8 cellular contexts compared by ENCODE assay signal in genomic region chr14:73645248-73645610, GRCh38. TPM values are rescaled to one million over a fixed set of nuclear protein-coding genes. Genes with fewer than 3 reads are reported as not detected.
DNase-seq lines count a peak whose midpoint lies in the region; ATAC-seq, FAIRE-seq and TF ChIP-seq lines count a peak whose summit lies in the region.

No MANE protein-coding gene starts in this region.

- H3K9me1 ChIP-seq in K562 (ENCODE audit: control insufficient read depth, insufficient read depth, low read length), result no peaks in the 10 kb centered on the region

- in situ Hi-C loops in K562 (cut with MboI), result no loop called here

- CTCF ChIA-PET in K562 (lab: Yijun Ruan, JAX; ENCODE audit: low intra/inter-chr PET ratio), result no interaction called here

- H3K4me1 ChIP-seq in K562 (replicated peaks in 1 of 2; ENCODE audit: control insufficient read depth in 2 of 2, insufficient read depth in 2 of 2, low read length in 2 of 2) (peaks cover 0 to 8% of the 10 kb centered on the region in 2 experiments; a peak in 3 of 5 replicates), mononuclear cell (ENCODE audit: insufficient read depth, low read length) (peaks cover 13% of the 10 kb centered on the region)

- peak overlapping the region; percentile 100 for H3K4me3 Mint-ChIP-seq in HFFc6

- WGBS in K562 (ENCODE audit: insufficient coverage, low coverage, missing lambda C conversion rate), result 0% methylated on average over 6 of the region's 7 CpGs

- H3K27me3 ChIP-seq in K562 (ENCODE audit: control insufficient read depth in 2 of 2, insufficient read depth in 2 of 2, low read length in 2 of 2) (no peaks in the 10 kb centered on the region), mononuclear cell (ENCODE audit: insufficient read depth, low read length) (no peaks in the 10 kb centered on the region)

- no TSS peak for BruUV-seq in K562 (replicated peaks; lab: Mats Ljungman, UMichigan)

- peak overlapping the region; percentile 97 for H3K27ac Mint-ChIP-seq in HFFc6

- peaks cover 28% of the 10 kb centered on the region for H3K4me1 Mint-ChIP-seq in HFFc6 (ENCODE audit: low read depth)

- H3K9me3 Mint-ChIP-seq in HFFc6, result no peaks in the 10 kb centered on the region

- no peak for TF ChIP-seq EP300 in K562 (IDR thresholded peaks at IDR 0.05; ENCODE audit: low read length)

- peak overlapping the region; percentile 88 for H2AFZ ChIP-seq in K562 (ENCODE audit: low read depth, low read length)

- H3K27me3 Mint-ChIP-seq in HFFc6 (ENCODE audit: insufficient read depth), result no peaks in the 10 kb centered on the region; the same call in 1 of the 2 replicates

- intact Hi-C loops in K562 (cut with micrococcal nuclease), result loop anchor here (2.0 kb wide), 1 partner anchor 68 kb away; no protein-coding TSS in a partner anchor

- TF ChIP-seq CTCF in 22Rv1 (IDR thresholded peaks at IDR 0.05) (no peak), HFFc6 (IDR thresholded peaks at IDR 0.05) (no peak), K562 (IDR thresholded peaks at IDR 0.05 in 2 of 3, conservative IDR thresholded peaks at IDR 0.05 in 1 of 3; ENCODE audit: insufficient read depth in 2 of 3, low read depth in 1 of 3, low read length in 3 of 3) (no peak)

- H4K20me1 ChIP-seq in K562 (replicated peaks; ENCODE audit: control insufficient read depth, insufficient read depth, low read length), result no peaks in the 10 kb centered on the region

- H3K36me3 Mint-ChIP-seq in HFFc6 (ENCODE audit: low read depth), result peaks cover 5% of the 10 kb centered on the region

- no peak for DNase-seq in HFFc6
- DNase-seq in K562 (ENCODE audit: extremely low read depth in 1 of 4, low spot score in 3 of 4), result no peak
- DNase-seq in DMS79 (lab: John Stamatoyannopoulos, UW), result no peak
- DNase-seq in stimulated activated CD4-positive, alpha-beta T cell treated with anti-CD3 and anti-CD28 coated beads, Interleukin-4, amount 100 ng/mL, for 1 hour, result no peak
- no peak for DNase-seq in GF-D8 (lab: John Stamatoyannopoulos, UW)
- DNase-seq in GOT3 (lab: John Stamatoyannopoulos, UW), result no peak

- peak overlapping the region; percentile 75 for H3K27ac ChIP-seq in 22Rv1
- H3K27ac ChIP-seq in K562 (ENCODE audit: extremely low read depth, low read depth, low read length), result no peak overlapping the region

- no peak for FAIRE-seq in K562 (lab: Jason Lieb, UNC)

- H3K9ac ChIP-seq in K562 (ENCODE audit: insufficient read depth in 1 of 2, low read depth in 2 of 2, low read length in 2 of 2), result peak overlapping the region; percentile 71 to 80; a peak in 3 of 4 replicates

- no peaks in the 10 kb centered on the region for H3K9me3 ChIP-seq in K562 (replicated peaks; ENCODE audit: control insufficient read depth, insufficient read depth, low read depth, low read length)
- H3K9me3 ChIP-seq in mononuclear cell (ENCODE audit: low read depth, low read length), result no peaks in the 10 kb centered on the region

- H3K4me3 ChIP-seq in K562 (peak overlapping the region; percentile 56), mononuclear cell (ENCODE audit: low read length) (peak overlapping the region; percentile 59)

- H3K4me2 ChIP-seq in K562 (ENCODE audit: insufficient read depth, low read length), result peak overlapping the region; percentile 84

- no peak for TF ChIP-seq RAD21 in K562 (CRISPR knock-in tag; conservative IDR thresholded peaks at IDR 0.05 in 1 of 2, IDR thresholded peaks at IDR 0.05 in 1 of 2)

- POLR2A ChIA-PET in K562 (lab: Yijun Ruan, JAX), result interaction anchor here (0.6 to 1.3 kb wide), 2 partner anchors 17 to 32 kb away, joined by 3 read pairs; no protein-coding TSS in a partner anchor

- H3K36me3 ChIP-seq in K562 (ENCODE audit: control insufficient read depth, insufficient read depth, low read length), result no peaks in the 10 kb centered on the region

- ATAC-seq in K562, result no peak

- no peaks in the 10 kb centered on the region; the same call in 2 of the 3 replicates for H3K79me2 ChIP-seq in K562 (ENCODE audit: control insufficient read depth, insufficient read depth, low read length)

- TF ChIP-seq POLR2A in K562 (conservative IDR thresholded peaks at IDR 0.05), result no peak

TF ChIP-seq in K562, 482 proteins besides CTCF, POLR2A, EP300 and RAD21 (continues in another document):
- TF ChIP-seq BRD4 (IDR thresholded peaks at IDR 0.05), result no peak
- TF ChIP-seq ZNF766 (CRISPR knock-in tag; conservative IDR thresholded peaks at IDR 0.05), result no peak

RNA-seq across cellular contexts. Expression of gene DNAL1, which starts 0.4 kb away (rescaled TPM):
- 10 to 100 TPM; 13.0 to 17.7 (median 14.7) TPM for total RNA-seq in HFFc6 (2021; fragmentation: NEBNext Ultra II Directional; extraction: Animal tissue kit (Norgen Biotek cat#: 25700))
- total RNA-seq in K562 (2011; cell fraction: chromatin; rRNA removed; ENCODE audit: low replicate concordance), result 2.1 and 2.3 TPM in 2 replicates
- total RNA-seq in K562 (2011; cell fraction: nucleolus; rRNA removed), result 0.39 and 0.67 TPM in 2 replicates
- 2.0 and 3.0 TPM in 2 replicates for total RNA-seq in K562 (2011; cell fraction: nucleoplasm; rRNA removed)
- 1.6 and 2.3 TPM in 2 replicates for total RNA-seq in K562 (2014; rRNA removed)
- 6.3 and 10.3 TPM in 2 replicates for total RNA-seq in K562 (2014; rRNA removed; fragmentation: Illumina TruSeq; extraction: Trizol)
- total RNA-seq in K562 (2015; rRNA removed; fragmentation: Illumina TruSeq; extraction: Trizol), result 2.1 and 3.7 TPM in 2 replicates
- 4.8 and 5.8 TPM in 2 replicates for total RNA-seq in K562 (2021)
- polyA plus RNA-seq in K562 (2011; rRNA removed), result 3.2 and 4.1 TPM in 2 replicates
- polyA plus RNA-seq in K562 (2011; cell fraction: cytosol; rRNA removed), result 0.24 and 0.99 TPM in 2 replicates
- 0.74 and 1.5 TPM in 2 replicates for polyA plus RNA-seq in K562 (2011; cell fraction: nucleus; rRNA removed)
- polyA plus RNA-seq in K562 (2012), result 3.2 and 3.4 TPM in 2 replicates
- polyA plus RNA-seq in K562 (2014; fragmentation: Illumina TruSeq; extraction: Trizol), result 4.7 and 5.6 TPM in 2 replicates
- 10 to 100 TPM in 1 of 2 experiments, 1 to 10 TPM in 1; 8.9 to 11.7 TPM for polyA plus RNA-seq in K562 (2014; fragmentation: Nextera tagmentation; extraction: Ambion mirVana)
- 1.4 and 4.8 TPM in 2 replicates for polyA plus RNA-seq in K562 (2014; rRNA removed)
- polyA minus RNA-seq in K562 (2011; rRNA and poly(A)+ RNA removed), result 2.1 and 2.8 TPM in 2 replicates
- polyA minus RNA-seq in K562 (2011; cell fraction: cytosol; rRNA and poly(A)+ RNA removed), result 0.95 and 2.3 TPM in 2 replicates
- polyA minus RNA-seq in K562 (2011; cell fraction: nucleus; rRNA and poly(A)+ RNA removed), result 0.67 and 2.0 TPM in 2 replicates
- total RNA-seq in mononuclear cell, result 1.5 TPM

RNA-seq across cellular contexts. Expression of gene ACOT6, which starts 32.9 kb away (rescaled TPM):
- not detected for total RNA-seq in HFFc6 (2021; fragmentation: NEBNext Ultra II Directional; extraction: Animal tissue kit (Norgen Biotek cat#: 25700))
- not detected in 2 replicates for total RNA-seq in K562 (2011; cell fraction: chromatin; rRNA removed; ENCODE audit: low replicate concordance)
- total RNA-seq in K562 (2011; cell fraction: nucleolus; rRNA removed), result 0.17 TPM in 1 of 2 replicates, not detected in the other
- total RNA-seq in K562 (2011; cell fraction: nucleoplasm; rRNA removed), result not detected in 2 replicates
- total RNA-seq in K562 (2014; rRNA removed) (not detected in 2 replicates), K562 (2014; rRNA removed; fragmentation: Illumina TruSeq; extraction: Trizol) (not detected in 2 replicates), K562 (2015; rRNA removed; fragmentation: Illumina TruSeq; extraction: Trizol) (not detected in 2 replicates), K562 (2021) (not detected in 2 replicates), mononuclear cell (not detected)
- polyA plus RNA-seq in K562 (2011; rRNA removed) (not detected in 2 replicates), K562 (2014; fragmentation: Illumina TruSeq; extraction: Trizol) (not detected in 2 replicates), K562 (2014; fragmentation: Nextera tagmentation; extraction: Ambion mirVana) (not detected), K562 (2014; rRNA removed) (not detected in 2 replicates)
- polyA plus RNA-seq in K562 (2011; cell fraction: cytosol; rRNA removed), result not detected in 2 replicates
- polyA plus RNA-seq in K562 (2011; cell fraction: nucleus; rRNA removed), result not detected in 2 replicates
- not detected in 2 replicates for polyA plus RNA-seq in K562 (2012)
- polyA minus RNA-seq in K562 (2011; rRNA and poly(A)+ RNA removed), result not detected in 2 replicates
- polyA minus RNA-seq in K562 (2011; cell fraction: cytosol; rRNA and poly(A)+ RNA removed), result not detected in 2 replicates
- polyA minus RNA-seq in K562 (2011; cell fraction: nucleus; rRNA and poly(A)+ RNA removed), result 0.27 and 0.67 TPM in 2 replicates

RNA-seq across cellular contexts. Expression of gene ACOT4, which starts 53.6 kb away (rescaled TPM):
- total RNA-seq in HFFc6 (2021; fragmentation: NEBNext Ultra II Directional; extraction: Animal tissue kit (Norgen Biotek cat#: 25700)), result not detected
- not detected in 2 replicates for total RNA-seq in K562 (2011; cell fraction: chromatin; rRNA removed; ENCODE audit: low replicate concordance)
- total RNA-seq in K562 (2011; cell fraction: nucleolus; rRNA removed), result not detected in 2 replicates
- not detected in 2 replicates for total RNA-seq in K562 (2011; cell fraction: nucleoplasm; rRNA removed)
- total RNA-seq in K562 (2014; rRNA removed) (not detected in 2 replicates), K562 (2014; rRNA removed; fragmentation: Illumina TruSeq; extraction: Trizol) (not detected in 2 replicates), K562 (2015; rRNA removed; fragmentation: Illumina TruSeq; extraction: Trizol) (not detected in 2 replicates), K562 (2021) (not detected in 2 replicates), mononuclear cell (0.42 TPM)
- polyA plus RNA-seq in K562 (2011; rRNA removed) (not detected in 2 replicates), K562 (2014; fragmentation: Illumina TruSeq; extraction: Trizol) (not detected in 2 replicates), K562 (2014; fragmentation: Nextera tagmentation; extraction: Ambion mirVana) (not detected), K562 (2014; rRNA removed) (not detected in 2 replicates)
- not detected in 2 replicates for polyA plus RNA-seq in K562 (2011; cell fraction: cytosol; rRNA removed)
- not detected in 2 replicates for polyA plus RNA-seq in K562 (2011; cell fraction: nucleus; rRNA removed)
- polyA plus RNA-seq in K562 (2012), result not detected in 2 replicates
- polyA minus RNA-seq in K562 (2011; rRNA and poly(A)+ RNA removed), result not detected in 2 replicates
- polyA minus RNA-seq in K562 (2011; cell fraction: cytosol; rRNA and poly(A)+ RNA removed), result not detected in 2 replicates
- polyA minus RNA-seq in K562 (2011; cell fraction: nucleus; rRNA and poly(A)+ RNA removed), result not detected in 2 replicates
